In genomic region chr11:12066056-12066798, GRCh38 we compare ENCODE assay signal across 8 cellular contexts. TPM values are rescaled to one million over a fixed set of nuclear protein-coding genes. Genes with fewer than 3 reads are reported as not detected.
DNase-seq lines count a peak whose midpoint lies in the region; ATAC-seq, FAIRE-seq and TF ChIP-seq lines count a peak whose summit lies in the region.

No MANE protein-coding gene starts in this region.

- intact Hi-C loops in naive thymus-derived CD4-positive, alpha-beta T cell (cut with micrococcal nuclease), result no loop called here

- peak overlapping the region; percentile 97 for H3K27ac Mint-ChIP-seq in astrocyte (ENCODE audit: unreplicated experiment)
- no peak overlapping the region for H3K27ac Mint-ChIP-seq in naive thymus-derived CD4-positive, alpha-beta T cell

- TF ChIP-seq CTCF in astrocyte (IDR thresholded peaks at IDR 0.05; ENCODE audit: insufficient read depth, low read depth, low read length) (no peak), kidney epithelial cell (IDR thresholded peaks at IDR 0.05; ENCODE audit: insufficient read depth, low read length, poor library complexity, severe bottlenecking) (no peak), upper lobe of left lung (IDR thresholded peaks at IDR 0.05) (no peak)

- TF ChIP-seq EP300 in upper lobe of left lung (IDR thresholded peaks at IDR 0.05), result peak in 2 of 4 donors; percentile 19 to 73

- no peaks in the 10 kb centered on the region for H3K9me3 ChIP-seq in astrocyte (ENCODE audit: insufficient read depth, low read depth, low read length)
- no peaks in the 10 kb centered on the region for H3K9me3 ChIP-seq in upper lobe of left lung
- no peaks in the 10 kb centered on the region for H3K9me3 ChIP-seq in naive thymus-derived CD4-positive, alpha-beta T cell (ENCODE audit: control insufficient read depth in 2 of 3, low read length in 3 of 3)

- FAIRE-seq in astrocyte (lab: Jason Lieb, UNC), result peak; percentile 95

- no peaks in the 10 kb centered on the region for H3K36me3 Mint-ChIP-seq in astrocyte (ENCODE audit: low read depth, unreplicated experiment)
- peaks cover 0 to 6% (median 0%) of the 10 kb centered on the region in 5 donors for H3K36me3 Mint-ChIP-seq in naive thymus-derived CD4-positive, alpha-beta T cell

- CTCF ChIA-PET in naive thymus-derived CD4-positive, alpha-beta T cell (lab: Charles Lee), result no interaction called here

- H3K36me3 ChIP-seq in astrocyte (ENCODE audit: insufficient read depth, low read length) (no peaks in the 10 kb centered on the region), kidney epithelial cell (ENCODE audit: control insufficient read depth, insufficient read depth, low read length) (no peaks in the 10 kb centered on the region), upper lobe of left lung (no peaks in the 10 kb centered on the region)
- H3K36me3 ChIP-seq in naive thymus-derived CD4-positive, alpha-beta T cell (ENCODE audit: control insufficient read depth in 2 of 3, insufficient read depth in 3 of 3, low read length in 3 of 3), result no peaks in the 10 kb centered on the region

- H3K4me2 ChIP-seq in astrocyte (ENCODE audit: low read length), result peak overlapping the region; percentile 46

- H3K4me1 ChIP-seq in astrocyte (ENCODE audit: insufficient read depth, low read length), result peaks cover 24% of the 10 kb centered on the region
- peaks cover 9 to 21% (median 14%) of the 10 kb centered on the region in 4 donors for H3K4me1 ChIP-seq in upper lobe of left lung
- peaks cover 0 to 1% of the 10 kb centered on the region in 2 donors for H3K4me1 ChIP-seq in naive thymus-derived CD4-positive, alpha-beta T cell (ENCODE audit: control insufficient read depth in 2 of 2, insufficient read depth in 2 of 2, low read length in 2 of 2)

- peaks cover 4% of the 10 kb centered on the region for H3K9me3 Mint-ChIP-seq in astrocyte (ENCODE audit: unreplicated experiment)
- H3K9me3 Mint-ChIP-seq in naive thymus-derived CD4-positive, alpha-beta T cell, result peaks cover 0 to 9% (median 0%) of the 10 kb centered on the region in 11 donors

- H2AFZ ChIP-seq in astrocyte (ENCODE audit: low read depth, low read length), result peak overlapping the region; percentile 27

- 72 to 83% methylated on average over 7 of the region's 7 CpGs for WGBS in upper lobe of left lung, 2 donors

- H4K20me1 ChIP-seq in astrocyte (ENCODE audit: insufficient read depth, low read length), result no peaks in the 10 kb centered on the region

- peak overlapping the region; percentile 77 for H3K9ac ChIP-seq in astrocyte (ENCODE audit: low read length)

- peak; percentile 32 for DNase-seq in NCI-H146 (lab: John Stamatoyannopoulos, UW)
- no peak for DNase-seq in NCI-H146 treated with DMSO at 0.1 percent for 48 hours (lab: John Stamatoyannopoulos, UW; ENCODE audit: unreplicated experiment)
- peak; percentile 94 for DNase-seq in astrocyte (ENCODE audit: low read depth)
- peak; percentile 99 for DNase-seq in kidney epithelial cell (ENCODE audit: low read depth)
- peak in 1 of 2 donors; percentile 63 for DNase-seq in upper lobe of left lung
- DNase-seq in NCI-H446 treated with DMSO at 0.1 percent for 48 hours (lab: John Stamatoyannopoulos, UW), result no peak
- DNase-seq in naive thymus-derived CD4-positive, alpha-beta T cell, result no peak

- no peaks in the 10 kb centered on the region for H3K27me3 Mint-ChIP-seq in astrocyte (ENCODE audit: low read depth, unreplicated experiment)
- H3K27me3 Mint-ChIP-seq in naive thymus-derived CD4-positive, alpha-beta T cell, result peaks cover 0 to 8% (median 2%) of the 10 kb centered on the region in 5 donors

- peaks cover 35% of the 10 kb centered on the region for H3K4me1 Mint-ChIP-seq in astrocyte (ENCODE audit: low read depth, unreplicated experiment)
- peaks cover 0 to 7% (median 0%) of the 10 kb centered on the region in 7 donors for H3K4me1 Mint-ChIP-seq in naive thymus-derived CD4-positive, alpha-beta T cell

- no peak overlapping the region for H3K4me3 ChIP-seq in astrocyte (ENCODE audit: insufficient read depth, low read depth, low read length)
- no peak overlapping the region for H3K4me3 ChIP-seq in kidney epithelial cell (ENCODE audit: low read depth, low read length)
- no peak overlapping the region for H3K4me3 ChIP-seq in upper lobe of left lung
- no peak overlapping the region for H3K4me3 ChIP-seq in naive thymus-derived CD4-positive, alpha-beta T cell (ENCODE audit: low read length)

- no peaks in the 10 kb centered on the region for H3K27me3 ChIP-seq in astrocyte (ENCODE audit: insufficient read depth, low read length)
- no peaks in the 10 kb centered on the region for H3K27me3 ChIP-seq in kidney epithelial cell (ENCODE audit: control insufficient read depth, insufficient read depth, low read length)
- no peaks in the 10 kb centered on the region for H3K27me3 ChIP-seq in upper lobe of left lung
- no peaks in the 10 kb centered on the region for H3K27me3 ChIP-seq in naive thymus-derived CD4-positive, alpha-beta T cell (ENCODE audit: control insufficient read depth in 2 of 2, insufficient read depth in 2 of 2, low read length in 2 of 2)

- POLR2A ChIA-PET in naive thymus-derived CD4-positive, alpha-beta T cell (lab: Charles Lee), result interaction anchor here (0.6 kb wide), 1 partner anchor 58 kb away, joined by 3 read pairs; no protein-coding TSS in a partner anchor

- ATAC-seq in upper lobe of left lung (ENCODE audit: low FRiP score in 2 of 2) (peak; percentile 68 to 77), GM18858 (IDR thresholded peaks at IDR 0.05; ENCODE audit: unreplicated experiment) (no peak)
- ATAC-seq in naive thymus-derived CD4-positive, alpha-beta T cell, result no peak

- H3K79me2 ChIP-seq in astrocyte (ENCODE audit: insufficient read depth, low read length), result no peaks in the 10 kb centered on the region

- H3K27ac ChIP-seq in astrocyte (ENCODE audit: low read depth, low read length) (peak overlapping the region; percentile 93), upper lobe of left lung (peak overlapping the region; percentile 29 to 67 (median 48))
- no peak overlapping the region for H3K27ac ChIP-seq in naive thymus-derived CD4-positive, alpha-beta T cell (ENCODE audit: low read depth, low read length)

- no peak overlapping the region for H3K4me3 Mint-ChIP-seq in astrocyte (ENCODE audit: unreplicated experiment)
- no peak overlapping the region for H3K4me3 Mint-ChIP-seq in naive thymus-derived CD4-positive, alpha-beta T cell

- TF ChIP-seq POLR2A in upper lobe of left lung (IDR thresholded peaks at IDR 0.05), result no peak

RNA-seq across cellular contexts. Expression of gene MICAL2, which starts 44.2 kb away (rescaled TPM):
- total RNA-seq in astrocyte, result 357 and 471 TPM in 2 replicates
- 361 and 367 TPM in 2 replicates for total RNA-seq in kidney epithelial cell
- total RNA-seq in upper lobe of left lung, result 100 to 1,000 TPM; 138 to 327 (median 175) TPM
- 100 to 1,000 TPM in 1 of 5 experiments, 10 to 100 TPM in 2, 1 to 10 TPM in 2; 5.8 to 112 (median 13.4) TPM for total RNA-seq in naive thymus-derived CD4-positive, alpha-beta T cell
- polyA plus RNA-seq in naive thymus-derived CD4-positive, alpha-beta T cell, result 1 to 10 TPM; 1.1 to 2.6 TPM

RNA-seq across cellular contexts. Expression of gene DKK3, which starts 57.8 kb away (rescaled TPM):
- total RNA-seq in astrocyte (307 and 328 TPM in 2 replicates), kidney epithelial cell (164 and 204 TPM in 2 replicates), upper lobe of left lung (100 to 1,000 TPM in 5 of 6 donors, 10 to 100 TPM in 1; 50.3 to 162 (median 137) TPM)
- total RNA-seq in naive thymus-derived CD4-positive, alpha-beta T cell, result 1 to 10 TPM in 1 of 5 experiments, under 1 TPM in 1, not detected in 3; 0.32 to 1.4 TPM
- under 1 TPM in 1 of 2 donors, not detected in 1; 0.38 TPM for polyA plus RNA-seq in naive thymus-derived CD4-positive, alpha-beta T cell

Comparison
In these comparisons a context has a peak if more than half of its experiments do, and no peak if none do; other contexts are left out.
1. DNase-seq: peak in NCI-H146 (single experiment), astrocyte (single experiment) and kidney epithelial cell (single experiment); none in NCI-H146 treated with DMSO at 0.1 percent for 48 hours (single experiment), NCI-H446 treated with DMSO at 0.1 percent for 48 hours (single experiment) and naive thymus-derived CD4-positive, alpha-beta T cell (0 of 9).
2. ATAC-seq: peak in upper lobe of left lung (2 of 2); none in naive thymus-derived CD4-positive, alpha-beta T cell (single experiment) and GM18858 (single experiment).
3. RNA of gene DKK3, which starts 57.8 kb away (total RNA-seq): 307 to 328 TPM in astrocyte, 164 to 204 TPM in kidney epithelial cell and 50.3 to 162 TPM in upper lobe of left lung; 0.32 to 1.4 TPM in naive thymus-derived CD4-positive, alpha-beta T cell; every median in the first group is over 10 times any median in the second.